9 cellular contexts compared by ENCODE assay signal in the genomic region with DNA sequence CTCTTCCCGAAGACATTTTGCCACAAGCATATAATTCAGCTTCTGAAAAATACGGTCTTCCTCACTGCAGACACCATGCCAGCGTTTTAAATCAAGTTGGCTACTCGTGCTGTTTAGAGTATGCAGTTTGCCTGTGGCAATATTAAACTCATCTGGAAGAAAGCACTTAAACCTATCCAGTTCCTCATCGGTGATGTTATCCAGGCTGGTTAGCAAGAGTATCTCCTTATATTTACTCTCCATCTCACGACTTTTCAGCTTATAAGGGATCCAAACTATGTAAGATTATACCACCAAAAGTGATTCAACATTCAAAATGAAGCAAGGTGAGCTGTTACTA. TPM values are rescaled to one million over a fixed set of nuclear protein-coding genes. Genes with fewer than 3 reads are reported as not detected.
DNase-seq lines count a peak whose midpoint lies in the region; ATAC-seq and TF ChIP-seq lines count a peak whose summit lies in the region.
"Had no signal": no experiment of that assay in that cellular context is flagged by ENCODE, and none has a peak within 500 bp of the region (broad histone marks: within the 10 kb centered on the region; RNA-seq: fewer than 3 reads in every experiment).

No MANE protein-coding gene starts in this region.

- peak overlapping the region; percentile 83 for H2BK5ac ChIP-seq in mesendoderm (ENCODE audit: low read length)

- H3K9ac ChIP-seq in SK-N-SH (peak overlapping the region; percentile 73), endocrine pancreas (ENCODE audit: control insufficient read depth, insufficient read depth, low read length) (no peak overlapping the region), mesendoderm (ENCODE audit: low read length) (peak overlapping the region; percentile 81)

- H3K27ac ChIP-seq in SK-N-SH (ENCODE audit: low read depth in 2 of 2, low read length in 1 of 2) (peak overlapping the region; percentile 91 to 97), mesendoderm (ENCODE audit: low read depth, low read length) (peak overlapping the region; percentile 87), thymus (ENCODE audit: low read depth) (peak overlapping the region; percentile 78)

- H4K20me1 ChIP-seq in SK-N-SH (ENCODE audit: insufficient read depth), result no peaks in the 10 kb centered on the region

- no peak for ATAC-seq in HG03095 (IDR thresholded peaks at IDR 0.05; ENCODE audit: unreplicated experiment)

- no peak overlapping the region for H4K5ac ChIP-seq in mesendoderm (ENCODE audit: low read length)

- peak overlapping the region; percentile 91 for H3K56ac ChIP-seq in mesendoderm (ENCODE audit: low read length)

- H2BK120ac ChIP-seq in mesendoderm (ENCODE audit: low read depth, low read length), result no peak overlapping the region

- POLR2A ChIA-PET in SK-N-SH (lab: Yijun Ruan, JAX), result no interaction called here
- POLR2A ChIA-PET in GM10248 (lab: Yijun Ruan, JAX), result no interaction called here

- H4K8ac ChIP-seq in mesendoderm (ENCODE audit: low read depth, low read length), result no peak overlapping the region

- H3K79me1 ChIP-seq in mesendoderm (ENCODE audit: low read length), result no peaks in the 10 kb centered on the region

- H3K4me1 ChIP-seq in SK-N-SH (ENCODE audit: control insufficient read depth in 1 of 2, insufficient read depth in 2 of 2, low read depth in 1 of 2, low read length in 1 of 2) (peaks cover 0 to 6% of the 10 kb centered on the region in 2 experiments; a peak in 3 of 4 replicates), endocrine pancreas (ENCODE audit: control insufficient read depth, insufficient read depth, low read length) (no peaks in the 10 kb centered on the region), mesendoderm (ENCODE audit: control insufficient read depth, low read depth, low read length) (peaks cover 2% of the 10 kb centered on the region), thymus (ENCODE audit: control insufficient read depth, insufficient read depth, low read length) (no peaks in the 10 kb centered on the region)
- H3K4me1 ChIP-seq: HAP-1 had no signal

- peaks cover 11% of the 10 kb centered on the region for H3F3A ChIP-seq in SK-N-SH (replicated peaks; ENCODE audit: insufficient read depth)

- H3K36me3 ChIP-seq in SK-N-SH (replicated peaks in 1 of 2; ENCODE audit: control insufficient read depth in 1 of 2, insufficient read depth in 2 of 2, low read length in 1 of 2) (no peaks in the 10 kb centered on the region), endocrine pancreas (ENCODE audit: control insufficient read depth, insufficient read depth, low read length) (no peaks in the 10 kb centered on the region), mesendoderm (ENCODE audit: control insufficient read depth, insufficient read depth, low read length) (no peaks in the 10 kb centered on the region), thymus (ENCODE audit: control insufficient read depth, insufficient read depth) (no peaks in the 10 kb centered on the region)
- H3K36me3 ChIP-seq: HAP-1 had no signal

- TF ChIP-seq CTCF in SK-N-SH (IDR thresholded peaks at IDR 0.05) (no peak), GM10248 (IDR thresholded peaks at IDR 0.05; ENCODE audit: control extremely low read depth, extremely low read depth, low read depth, missing control alignments) (no peak)

- H3K4me2 ChIP-seq in SK-N-SH, result peak overlapping the region; percentile 85
- peak overlapping the region; percentile 80 for H3K4me2 ChIP-seq in mesendoderm (ENCODE audit: low read length)

- CTCF ChIA-PET in SK-N-SH (lab: Yijun Ruan, JAX), result interaction anchor here (0.6 to 1.4 kb wide), 2 partner anchors 20 to 475 kb away, joined by 3 to 4 read pairs; no protein-coding TSS in a partner anchor
- CTCF ChIA-PET in GM10248 (lab: Yijun Ruan, JAX), result interaction anchor here (0.8 to 1.5 kb wide), 4 partner anchors 9 to 493 kb away, joined by 3 to 5 read pairs (median 4); partner anchors contain the start of gene IFI16

- WGBS in SK-N-SH (ENCODE audit: low lambda C conversion rate), result 2% methylated on average over 6 of the region's 6 CpGs
- WGBS in mesendoderm (ENCODE audit: extremely low coverage, insufficient coverage, low lambda C conversion rate), result no CpG with 5 or more reads among the region's 6 CpGs
- WGBS in thymus, result 92% methylated on average over 6 of the region's 6 CpGs

- no peak for TF ChIP-seq RAD21 in SK-N-SH (IDR thresholded peaks at IDR 0.05; ENCODE audit: low read length)

- H3K79me2 ChIP-seq in SK-N-SH (ENCODE audit: insufficient read depth), result no peaks in the 10 kb centered on the region
- H3K79me2 ChIP-seq in mesendoderm (ENCODE audit: control insufficient read depth, insufficient read depth, low read length), result no peaks in the 10 kb centered on the region

- H3K9me3 ChIP-seq in SK-N-SH (no peaks in the 10 kb centered on the region), endocrine pancreas (ENCODE audit: control insufficient read depth, low read length) (no peaks in the 10 kb centered on the region), thymus (ENCODE audit: control insufficient read depth) (no peaks in the 10 kb centered on the region)
- H3K9me3 ChIP-seq: HAP-1 had no signal

- H3K4ac ChIP-seq in mesendoderm (ENCODE audit: low read depth, low read length), result no peak overlapping the region

- no peak overlapping the region for H2AK5ac ChIP-seq in mesendoderm (ENCODE audit: low read length)

- H3K4me3 ChIP-seq in SK-N-SH (ENCODE audit: low read depth in 2 of 2, low read length in 1 of 2) (peak overlapping the region; percentile 55 to 71), endocrine pancreas (ENCODE audit: control insufficient read depth, insufficient read depth, low read length) (peak overlapping the region; percentile 32), mesendoderm (ENCODE audit: low read length) (peak overlapping the region; percentile 65), thymus (ENCODE audit: low read length) (peak overlapping the region; percentile 22)
- H3K4me3 ChIP-seq: HAP-1 had no signal

- H2AFZ ChIP-seq in SK-N-SH (ENCODE audit: low read depth), result peak overlapping the region; percentile 96

- no peak overlapping the region for H2BK15ac ChIP-seq in mesendoderm (replicated peaks; ENCODE audit: low read depth)

- DNase-seq in SK-N-SH (no peak), mesendoderm (no peak), T-helper 2 cell (no peak), NAMALWA (ENCODE audit: low spot score) (no peak), GM10248 (ENCODE audit: extremely low spot score) (no peak)

- no peak overlapping the region for H3K18ac ChIP-seq in mesendoderm (ENCODE audit: low read length)

- TF ChIP-seq EP300 in SK-N-SH (IDR thresholded peaks at IDR 0.05; ENCODE audit: borderline replicate concordance in 1 of 2, low read depth in 1 of 2, low read length in 1 of 2), result no peak

- H3K27me3 ChIP-seq in SK-N-SH (ENCODE audit: insufficient read depth) (no peaks in the 10 kb centered on the region), endocrine pancreas (ENCODE audit: control insufficient read depth, insufficient read depth, low read length) (peaks cover 5% of the 10 kb centered on the region), mesendoderm (ENCODE audit: insufficient read depth, low read length, poor library complexity) (no peaks in the 10 kb centered on the region), thymus (ENCODE audit: control insufficient read depth, insufficient read depth) (no peaks in the 10 kb centered on the region)

- no peaks in the 10 kb centered on the region for H3K9me2 ChIP-seq in SK-N-SH

- no peak overlapping the region for H3K23ac ChIP-seq in mesendoderm (ENCODE audit: low read length)

TF ChIP-seq in SK-N-SH, 30 proteins besides CTCF, POLR2A, EP300 and RAD21:
- TF ChIP-seq MEF2A (IDR thresholded peaks at IDR 0.05; ENCODE audit: borderline replicate concordance, low read depth) (no peak), TCF12 (IDR thresholded peaks at IDR 0.05) (0 out of 2 replicates have a peak, but pooled peaks have one; percentile 0), YY1 (IDR thresholded peaks at IDR 0.05; ENCODE audit: low read depth) (0 out of 2 replicates have a peak, but pooled peaks have one; percentile 18), FOXM1 (IDR thresholded peaks at IDR 0.05; ENCODE audit: low read depth) (no peak), SMC3 (IDR thresholded peaks at IDR 0.05; ENCODE audit: low read depth, low read length) (no peak)
- TF ChIP-seq, protein P1, sequence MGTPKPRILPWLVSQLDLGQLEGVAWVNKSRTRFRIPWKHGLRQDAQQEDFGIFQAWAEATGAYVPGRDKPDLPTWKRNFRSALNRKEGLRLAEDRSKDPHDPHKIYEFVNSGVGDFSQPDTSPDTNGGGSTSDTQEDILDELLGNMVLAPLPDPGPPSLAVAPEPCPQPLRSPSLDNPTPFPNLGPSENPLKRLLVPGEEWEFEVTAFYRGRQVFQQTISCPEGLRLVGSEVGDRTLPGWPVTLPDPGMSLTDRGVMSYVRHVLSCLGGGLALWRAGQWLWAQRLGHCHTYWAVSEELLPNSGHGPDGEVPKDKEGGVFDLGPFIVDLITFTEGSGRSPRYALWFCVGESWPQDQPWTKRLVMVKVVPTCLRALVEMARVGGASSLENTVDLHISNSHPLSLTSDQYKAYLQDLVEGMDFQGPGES (IDR thresholded peaks at IDR 0.05; ENCODE audit: low read depth, low read length), result no peak

RNA-seq across cellular contexts. Expression of gene IFI16, which starts 9.7 kb away (rescaled TPM):
- polyA plus RNA-seq in SK-N-SH (2012; rRNA removed) (56.1 and 72.4 TPM in 2 replicates), thymus (254 TPM)
- 85.8 and 103 TPM in 2 replicates for polyA plus RNA-seq in SK-N-SH (2012; cell fraction: cytosol; rRNA removed)
- 29.4 and 57.0 TPM in 2 replicates for polyA plus RNA-seq in SK-N-SH (2012; cell fraction: nucleus; rRNA removed)
- polyA plus RNA-seq in mesendoderm (2013, experiment 1 of 2), result 1.6 TPM
- polyA plus RNA-seq in mesendoderm (2013, experiment 2 of 2), result 1.3 TPM
